ENCODE assay signal across 8 cellular contexts in the genomic region with DNA sequence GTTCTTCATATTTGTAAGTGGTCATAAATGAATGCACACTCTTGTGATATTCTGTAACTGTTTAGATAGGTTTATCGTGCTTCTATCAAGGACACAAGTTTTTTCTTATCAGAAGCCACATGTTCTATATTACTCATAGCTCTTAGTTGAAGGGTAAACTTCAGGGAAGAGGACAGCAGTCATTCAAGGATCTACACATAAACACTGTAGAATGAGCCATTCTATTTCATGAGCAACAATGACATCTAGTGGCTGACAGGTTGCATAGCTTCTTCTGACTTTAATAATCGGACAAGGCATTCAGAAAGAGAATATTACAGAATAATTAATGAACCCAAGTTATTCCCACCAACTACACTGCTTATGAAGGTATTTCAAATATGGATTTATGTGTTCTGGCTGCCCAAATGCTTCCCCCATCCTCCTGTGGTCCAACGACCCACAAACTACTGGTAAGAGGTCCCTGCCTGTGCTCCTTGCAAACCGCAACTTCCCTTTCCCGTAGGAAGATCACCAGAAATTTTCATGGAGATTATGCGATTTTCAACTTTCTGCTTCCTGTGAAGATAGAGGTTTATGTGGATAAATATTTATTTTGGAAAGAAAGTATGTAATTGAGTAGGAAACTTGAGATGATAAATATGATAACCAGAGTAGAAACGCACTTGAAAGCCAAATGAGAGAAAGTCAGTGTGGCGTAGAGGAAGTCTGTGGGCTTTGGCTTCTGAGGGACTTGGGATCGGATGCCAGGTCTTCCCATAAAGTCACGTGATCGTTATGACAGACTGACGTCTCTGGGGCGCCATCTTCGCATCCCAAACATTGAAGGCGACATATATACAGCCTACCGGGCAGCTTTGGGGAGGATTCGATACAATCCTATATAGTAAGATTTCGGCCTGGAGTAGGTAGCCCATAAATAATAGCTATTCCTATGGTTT. TPM values are rescaled to one million over a fixed set of nuclear protein-coding genes. Genes with fewer than 3 reads are reported as not detected.
DNase-seq lines count a peak whose midpoint lies in the region; ATAC-seq and TF ChIP-seq lines count a peak whose summit lies in the region.

No MANE protein-coding gene starts in this region.

- H3K27ac ChIP-seq in body of pancreas, result no peak overlapping the region
- no peak overlapping the region for H3K27ac ChIP-seq in iPS DF 6.9 (ENCODE audit: low read length)

- ATAC-seq in GM19395 (IDR thresholded peaks at IDR 0.05; ENCODE audit: unreplicated experiment) (peak; percentile 93), HG03442 (IDR thresholded peaks at IDR 0.05; ENCODE audit: unreplicated experiment) (peak; percentile 84), body of pancreas (peak; percentile 84)
- peak; percentile 57 for ATAC-seq in stimulated activated naive CD8-positive, alpha-beta T cell treated with anti-CD3 and anti-CD28 coated beads, Interleukin-15, Interleukin-2, amounts not matched to agents 100 U/mL and 50 U/mL, for 24 hours

- H3K9me3 ChIP-seq in body of pancreas (no peaks in the 10 kb centered on the region), iPS DF 6.9 (ENCODE audit: control insufficient read depth, insufficient read depth, low read length) (no peaks in the 10 kb centered on the region)

- no peak for TF ChIP-seq POLR2A in body of pancreas (IDR thresholded peaks at IDR 0.05)

- peak; percentile 51 to 93 (median 85) for TF ChIP-seq CTCF in body of pancreas (IDR thresholded peaks at IDR 0.05)

- no peaks in the 10 kb centered on the region for H3K4me1 ChIP-seq in body of pancreas
- H3K4me1 ChIP-seq in iPS DF 6.9 (ENCODE audit: control insufficient read depth, insufficient read depth, low read length), result no peaks in the 10 kb centered on the region; the same call in 1 of the 2 replicates

- no peaks in the 10 kb centered on the region for H3K27me3 ChIP-seq in body of pancreas
- no peaks in the 10 kb centered on the region for H3K27me3 ChIP-seq in iPS DF 6.9 (ENCODE audit: control insufficient read depth, insufficient read depth, low read length)

- H3K36me3 ChIP-seq in body of pancreas (replicated peaks in 1 of 2; ENCODE audit: insufficient read depth in 1 of 2, low read depth in 2 of 2), result no peaks in the 10 kb centered on the region
- H3K36me3 ChIP-seq in iPS DF 6.9 (ENCODE audit: control insufficient read depth, insufficient read depth, low read length), result no peaks in the 10 kb centered on the region

- DNase-seq in DMS79 (lab: John Stamatoyannopoulos, UW) (peak; percentile 34), NCI-H446 (lab: John Stamatoyannopoulos, UW) (peak; percentile 55 to 83), body of pancreas (no peak), iPS DF 6.9 (ENCODE audit: low read depth, low spot score) (peak; percentile 20)
- no peak for DNase-seq in stimulated activated naive CD8-positive, alpha-beta T cell treated with anti-CD3 and anti-CD28 coated beads, Interleukin-15, Interleukin-2, amounts not matched to agents 100 U/mL and 50 U/mL, for 24 hours
- no peak for DNase-seq in stimulated activated CD4-positive, alpha-beta T cell treated with anti-CD3 and anti-CD28 coated beads, Interleukin-2, amount 100 ng/mL, for 24 hours

- H3K4me3 ChIP-seq in body of pancreas (no peak overlapping the region), iPS DF 6.9 (ENCODE audit: low read length) (no peak overlapping the region)

- 35 to 46% methylated on average over 18 of the region's 18 CpGs for WGBS in body of pancreas, 2 donors
- WGBS in iPS DF 6.9 (ENCODE audit: insufficient coverage, insufficient read length), result 100% methylated on average over 1 of the region's 18 CpGs

- intact Hi-C loops in body of pancreas (cut with DNase I), result loop anchor here (10.0 kb wide), 1 partner anchor 884 kb away; no protein-coding TSS in a partner anchor

RNA-seq across cellular contexts. Expression of gene ABCB5, which starts 16.7 kb away (rescaled TPM):
- under 1 TPM in 1 of 2 donors, not detected in 1; 0.26 TPM for total RNA-seq in body of pancreas

Comparison
In these comparisons a context has a peak if more than half of its experiments do, and no peak if none do; other contexts are left out.
1. DNase-seq: peak in DMS79 (single experiment), NCI-H446 (2 of 2) and iPS DF 6.9 (single experiment); none in body of pancreas (0 of 4), stimulated activated naive CD8-positive, alpha-beta T cell treated with anti-CD3 and anti-CD28 coated beads, Interleukin-15, Interleukin-2, amounts not matched to agents 100 U/mL and 50 U/mL, for 24 hours (single experiment) and stimulated activated CD4-positive, alpha-beta T cell treated with anti-CD3 and anti-CD28 coated beads, Interleukin-2, amount 100 ng/mL, for 24 hours (0 of 2).
2. Peak in every context shown above with its lines, with median percentiles within 50 percentile points of each other: ATAC-seq.